In genomic region chr5:38871211-38871610, GRCh38 we compare ENCODE assay signal across 18 cellular contexts. TPM values are rescaled to one million over a fixed set of nuclear protein-coding genes. Genes with fewer than 3 reads are reported as not detected.
DNase-seq lines count a peak whose midpoint lies in the region; ATAC-seq and TF ChIP-seq lines count a peak whose summit lies in the region.
"Had no signal": no experiment of that assay in that cellular context is flagged by ENCODE, and none has a peak within 500 bp of the region (broad histone marks: within the 10 kb centered on the region; RNA-seq: fewer than 3 reads in every experiment).

No MANE protein-coding gene starts in this region.

- DNase-seq in Caki2 (ENCODE audit: low read depth) (peak; percentile 11), SJSA1 (ENCODE audit: low read depth in 1 of 2, low spot score in 2 of 2) (peak in 1 of 2 experiments; percentile 15), esophagus squamous epithelium (lab: John Stamatoyannopoulos, UW) (no peak), neural progenitor cell (ENCODE audit: low spot score) (no peak), inferior parietal cortex (ENCODE audit: extremely low spot score) (no peak), heart left ventricle (no peak)
- DNase-seq in effector memory CD4-positive, alpha-beta T cell = no peak
- DNase-seq: activated CD8-positive, alpha-beta memory T cell treated with anti-CD3 and anti-CD28 coated beads, Interleukin-2, amount 10 ng/mL, durations not matched to agents 7 days and 5 days; effector CD8-positive, alpha-beta T cell; head of caudate nucleus; left ventricle myocardium inferior; naive thymus-derived CD4-positive, alpha-beta T cell; NCI-H1092 treated with DMSO at 0.1 percent for 48 hours; NCI-H226; NK-92 treated with Interleukin-12 subunit alpha and Interleukin-12 subunit beta, amount 100 ng/mL, for 24 hours; stimulated activated naive B cell treated with anti-CD40 and anti-IgM and Interleukin-4, amounts not matched to agents 10 μg/mL and 1 μg/mL and 100 μg/mL, for 72 hours had no signal

- no peaks in the 10 kb centered on the region for H3K9me3 ChIP-seq in SJSA1 (replicated peaks)
- H3K9me3 ChIP-seq in esophagus squamous epithelium = no peaks in the 10 kb centered on the region
- no peaks in the 10 kb centered on the region for H3K9me3 ChIP-seq in neural progenitor cell (ENCODE audit: low read depth)
- no peaks in the 10 kb centered on the region for H3K9me3 ChIP-seq in effector memory CD4-positive, alpha-beta T cell (ENCODE audit: control insufficient read depth, low read length)
- H3K9me3 ChIP-seq in heart left ventricle = no peaks in the 10 kb centered on the region

- H3K9me3 Mint-ChIP-seq in neural progenitor cell = peaks cover 2% of the 10 kb centered on the region
- H3K9me3 Mint-ChIP-seq: stimulated activated naive B cell treated with anti-CD40 and anti-IgM and Interleukin-4, amounts not matched to agents 10 μg/mL and 1 μg/mL and 100 μg/mL, for 72 hours had no signal

- H3K36me3 ChIP-seq in SJSA1 (peaks cover 47% of the 10 kb centered on the region), esophagus squamous epithelium (peaks cover 0 to 33% (median 0%) of the 10 kb centered on the region in 3 donors), neural progenitor cell (no peaks in the 10 kb centered on the region), heart left ventricle (peaks cover 0 to 21% (median 0%) of the 10 kb centered on the region in 9 donors)
- no peaks in the 10 kb centered on the region for H3K36me3 ChIP-seq in effector memory CD4-positive, alpha-beta T cell (ENCODE audit: control insufficient read depth, insufficient read depth, low read length)

- no peaks in the 10 kb centered on the region for H3F3A ChIP-seq in neural progenitor cell (ENCODE audit: low read depth)

- in situ Hi-C loops in Caki2 (cut with HindIII; ENCODE audit: low pct_unique_long_range_greater_than_20kb, low sequenced_read_pairs) = no loop called here

- ATAC-seq in GM18519 (IDR thresholded peaks at IDR 0.05; ENCODE audit: low FRiP score, unreplicated experiment) = no peak
- ATAC-seq in heart left ventricle = no peak
- ATAC-seq: activated CD8-positive, alpha-beta memory T cell treated with anti-CD3 and anti-CD28 coated beads, Interleukin-2, amount 10 ng/mL, durations not matched to agents 7 days and 5 days; naive thymus-derived CD4-positive, alpha-beta T cell; stimulated activated naive B cell treated with anti-CD40 and anti-IgM and Interleukin-4, amounts not matched to agents 10 μg/mL and 1 μg/mL and 100 μg/mL, for 72 hours had no signal

- no peak overlapping the region for H3K4me3 Mint-ChIP-seq in neural progenitor cell
- H3K4me3 Mint-ChIP-seq: activated CD8-positive, alpha-beta memory T cell treated with anti-CD3 and anti-CD28 coated beads, Interleukin-2, amount 10 ng/mL, durations not matched to agents 7 days and 5 days; brain; naive thymus-derived CD4-positive, alpha-beta T cell; stimulated activated naive B cell treated with anti-CD40 and anti-IgM and Interleukin-4, amounts not matched to agents 10 μg/mL and 1 μg/mL and 100 μg/mL, for 72 hours had no signal

- no peak overlapping the region for H3K4me3 ChIP-seq in SJSA1
- H3K4me3 ChIP-seq in esophagus squamous epithelium = no peak overlapping the region
- H3K4me3 ChIP-seq in neural progenitor cell = no peak overlapping the region
- H3K4me3 ChIP-seq in effector memory CD4-positive, alpha-beta T cell (ENCODE audit: insufficient read depth, low read depth, low read length, poor library complexity, severe bottlenecking) = no peak overlapping the region
- no peak overlapping the region for H3K4me3 ChIP-seq in heart left ventricle
- H3K4me3 ChIP-seq: left ventricle myocardium inferior had no signal

- peak overlapping the region; percentile 77 for H3K27ac ChIP-seq in SJSA1
- H3K27ac ChIP-seq in esophagus squamous epithelium = peak overlapping the region; percentile 70 to 83 (median 76)
- no peak overlapping the region for H3K27ac ChIP-seq in neural progenitor cell
- no peak overlapping the region for H3K27ac ChIP-seq in effector memory CD4-positive, alpha-beta T cell (ENCODE audit: insufficient read depth, low read length, poor library complexity, severe bottlenecking)
- peak overlapping the region in 2 of 12 donors; percentile 18 to 63 for H3K27ac ChIP-seq in heart left ventricle

- no peak overlapping the region for H3K27ac Mint-ChIP-seq in neural progenitor cell
- H3K27ac Mint-ChIP-seq: activated CD8-positive, alpha-beta memory T cell treated with anti-CD3 and anti-CD28 coated beads, Interleukin-2, amount 10 ng/mL, durations not matched to agents 7 days and 5 days; brain; naive thymus-derived CD4-positive, alpha-beta T cell; stimulated activated naive B cell treated with anti-CD40 and anti-IgM and Interleukin-4, amounts not matched to agents 10 μg/mL and 1 μg/mL and 100 μg/mL, for 72 hours had no signal

- H3K4me1 Mint-ChIP-seq in neural progenitor cell = peaks cover 8% of the 10 kb centered on the region
- H3K4me1 Mint-ChIP-seq: activated CD8-positive, alpha-beta memory T cell treated with anti-CD3 and anti-CD28 coated beads, Interleukin-2, amount 10 ng/mL, durations not matched to agents 7 days and 5 days; naive thymus-derived CD4-positive, alpha-beta T cell; stimulated activated naive B cell treated with anti-CD40 and anti-IgM and Interleukin-4, amounts not matched to agents 10 μg/mL and 1 μg/mL and 100 μg/mL, for 72 hours had no signal

- H3K27me3 ChIP-seq in SJSA1 (replicated peaks) = no peaks in the 10 kb centered on the region
- no peaks in the 10 kb centered on the region for H3K27me3 ChIP-seq in esophagus squamous epithelium
- no peaks in the 10 kb centered on the region for H3K27me3 ChIP-seq in neural progenitor cell
- peaks cover 5% of the 10 kb centered on the region for H3K27me3 ChIP-seq in effector memory CD4-positive, alpha-beta T cell (replicated peaks; ENCODE audit: control insufficient read depth, insufficient read depth, low read length, poor library complexity, severe bottlenecking)
- peaks cover 0 to 3% (median 0%) of the 10 kb centered on the region in 9 donors for H3K27me3 ChIP-seq in heart left ventricle

- TF ChIP-seq CTCF in esophagus squamous epithelium (IDR thresholded peaks at IDR 0.05) (no peak), neural progenitor cell (IDR thresholded peaks at IDR 0.05) (no peak), heart left ventricle (IDR thresholded peaks at IDR 0.05) (no peak)

- H3K4me1 ChIP-seq in SJSA1 (replicated peaks) (peaks cover 39% of the 10 kb centered on the region), esophagus squamous epithelium (peaks cover 15 to 47% (median 30%) of the 10 kb centered on the region in 3 donors), neural progenitor cell (no peaks in the 10 kb centered on the region), heart left ventricle (peaks cover 0 to 38% (median 6%) of the 10 kb centered on the region in 12 donors)
- H3K4me1 ChIP-seq in effector memory CD4-positive, alpha-beta T cell (ENCODE audit: control insufficient read depth, insufficient read depth, low read length, poor library complexity, severe bottlenecking) = no peaks in the 10 kb centered on the region

- no peak overlapping the region for H3K4me2 ChIP-seq in neural progenitor cell

- H3K79me2 ChIP-seq in neural progenitor cell (ENCODE audit: low read depth) = no peaks in the 10 kb centered on the region

- intact Hi-C loops in esophagus squamous epithelium (cut with DNase I) = no loop called here
- intact Hi-C loops in heart left ventricle (cut with DNase I) = no loop called here

- peak overlapping the region; percentile 32 for H2AFZ ChIP-seq in neural progenitor cell (replicated peaks)

- WGBS in esophagus squamous epithelium, 2 donors = 13 to 22% methylated on average over 1 of the region's 1 CpG
- 34 to 44% (median 36%) methylated on average over 1 of the region's 1 CpG for WGBS in heart left ventricle, 4 donors

- no peak overlapping the region for H3K9ac ChIP-seq in neural progenitor cell

- H4K20me1 ChIP-seq in neural progenitor cell (ENCODE audit: low read depth) = no peaks in the 10 kb centered on the region

- H3K36me3 Mint-ChIP-seq in neural progenitor cell = no peaks in the 10 kb centered on the region
- H3K36me3 Mint-ChIP-seq: activated CD8-positive, alpha-beta memory T cell treated with anti-CD3 and anti-CD28 coated beads, Interleukin-2, amount 10 ng/mL, durations not matched to agents 7 days and 5 days; brain; stimulated activated naive B cell treated with anti-CD40 and anti-IgM and Interleukin-4, amounts not matched to agents 10 μg/mL and 1 μg/mL and 100 μg/mL, for 72 hours had no signal

- H3K27me3 Mint-ChIP-seq in neural progenitor cell (ENCODE audit: insufficient read depth, low read depth) = no peaks in the 10 kb centered on the region

- TF ChIP-seq POLR2A in esophagus squamous epithelium (IDR thresholded peaks at IDR 0.05) = no peak
- TF ChIP-seq POLR2A in heart left ventricle (IDR thresholded peaks at IDR 0.05) = no peak

RNA-seq across cellular contexts. Expression of gene OSMR, which starts 25.4 kb away (rescaled TPM):
- total RNA-seq in Caki2 (2014; rRNA removed; shearing (Covaris generic); ENCODE audit: low replicate concordance) = 18.8 and 26.3 TPM in 2 replicates
- 16.9 and 26.4 TPM in 2 replicates for total RNA-seq in SJSA1 (2014; rRNA removed; shearing (Covaris generic))
- total RNA-seq in esophagus squamous epithelium (10 to 100 TPM in 3 of 4 donors, 1 to 10 TPM in 1; 9.2 to 40.2 (median 26.8) TPM), neural progenitor cell (ENCODE audit: low replicate concordance) (0.22 and 0.58 TPM in 2 replicates), heart left ventricle (10 to 100 TPM in 5 of 9 donors, 1 to 10 TPM in 4; 8.1 to 39.2 (median 12.0) TPM)
- 10 to 100 TPM in 1 of 2 donors, 1 to 10 TPM in 1; 4.2 to 14.2 TPM for polyA plus RNA-seq in heart left ventricle
- total RNA-seq: activated CD8-positive, alpha-beta memory T cell treated with anti-CD3 and anti-CD28 coated beads, Interleukin-2, amount 10 ng/mL, durations not matched to agents 7 days and 5 days; naive thymus-derived CD4-positive, alpha-beta T cell had no signal

Comparison
In these comparisons a context has a peak if more than half of its experiments do, and no peak if none do; other contexts are left out.
1. H3K27ac ChIP-seq: peak in SJSA1 (single experiment) and esophagus squamous epithelium (4 of 4); none in neural progenitor cell (single experiment) and effector memory CD4-positive, alpha-beta T cell (single experiment).